9 cellular contexts compared by ENCODE assay signal in genomic region chr7:75663302-75663907, GRCh38.
DNase-seq lines count a peak whose midpoint lies in the region; ATAC-seq and TF ChIP-seq lines count a peak whose summit lies in the region.
"Had no signal": no experiment of that assay in that cellular context is flagged by ENCODE, and none has a peak within 500 bp of the region (broad histone marks: within the 10 kb centered on the region; RNA-seq: fewer than 3 reads in every experiment).

No MANE protein-coding gene starts in this region.

- no peaks in the 10 kb centered on the region for H3K36me3 Mint-ChIP-seq in CD4-positive, CD25-positive, alpha-beta regulatory T cell

- no peak overlapping the region for H3K4me3 ChIP-seq in CD4-positive, CD25-positive, alpha-beta regulatory T cell (ENCODE audit: low read depth, low read length)
- H3K4me3 ChIP-seq in PC-9, result no peak overlapping the region
- H3K4me3 ChIP-seq: gastroesophageal sphincter had no signal

- no peaks in the 10 kb centered on the region for H4K20me1 ChIP-seq in PC-9 (ENCODE audit: insufficient read depth)

- POLR2A ChIA-PET in PC-9 (lab: Charles Lee; ENCODE audit: unreplicated experiment), result no interaction called here

- no peak overlapping the region for H3K4me2 ChIP-seq in PC-9

- CTCF ChIA-PET in PC-9 (lab: Charles Lee), result no interaction called here

- intact Hi-C loops in PC-9 (cut with micrococcal nuclease; ENCODE audit: unreplicated experiment), result no loop called here

- H3K27me3 Mint-ChIP-seq in CD4-positive, CD25-positive, alpha-beta regulatory T cell, result no peaks in the 10 kb centered on the region

- BruUV-seq in PC-9 (replicated peaks; lab: Mats Ljungman, UMichigan), result no TSS peak

- no peaks in the 10 kb centered on the region for H3K79me2 ChIP-seq in PC-9 (ENCODE audit: low read depth)

- H3K4me1 Mint-ChIP-seq in CD4-positive, CD25-positive, alpha-beta regulatory T cell, result peaks cover 3 to 12% (median 8%) of the 10 kb centered on the region in 4 donors

- H3K9me2 ChIP-seq in PC-9 (ENCODE audit: insufficient read depth), result no peaks in the 10 kb centered on the region

- peak; percentile 8 to 23 for ATAC-seq in CD4-positive, CD25-positive, alpha-beta regulatory T cell (ENCODE audit: low read depth in 2 of 2)
- peak; percentile 32 for ATAC-seq in GM21367 (IDR thresholded peaks at IDR 0.05; ENCODE audit: unreplicated experiment)
- ATAC-seq in HG03095 (IDR thresholded peaks at IDR 0.05; ENCODE audit: unreplicated experiment), result peak; percentile 35
- ATAC-seq: gastroesophageal sphincter had no signal

- no peak for DNase-seq in CD4-positive, CD25-positive, alpha-beta regulatory T cell
- DNase-seq in cerebellum (ENCODE audit: low spot score), result peak; percentile 32
- no peak for DNase-seq in NCI-H146 (lab: John Stamatoyannopoulos, UW)
- DNase-seq in stimulated activated naive CD4-positive, alpha-beta T cell treated with Interleukin-2 at 50 U/mL for 16 hours (lab: John Stamatoyannopoulos, UW), result no peak
- no peak for DNase-seq in PC-9
- DNase-seq in activated CD4-positive, CD25-positive, alpha-beta regulatory T cell treated with anti-CD3 and anti-CD28 coated beads, Interleukin-2, amount 50 U/mL, for 72 hours, result no peak

- no peaks in the 10 kb centered on the region for H3K4me1 ChIP-seq in CD4-positive, CD25-positive, alpha-beta regulatory T cell (ENCODE audit: control insufficient read depth, insufficient read depth, low read length, poor library complexity, severe bottlenecking)
- H3K4me1 ChIP-seq in PC-9 (replicated peaks; ENCODE audit: insufficient read depth), result no peaks in the 10 kb centered on the region

- H3K9me3 Mint-ChIP-seq in CD4-positive, CD25-positive, alpha-beta regulatory T cell, result no peaks in the 10 kb centered on the region

- TF ChIP-seq CTCF in PC-9 (conservative IDR thresholded peaks at IDR 0.05), result no peak

- no peaks in the 10 kb centered on the region for H3K27me3 ChIP-seq in CD4-positive, CD25-positive, alpha-beta regulatory T cell (ENCODE audit: control insufficient read depth, insufficient read depth, low read length)
- H3K27me3 ChIP-seq in PC-9 (ENCODE audit: insufficient read depth, low read depth), result no peaks in the 10 kb centered on the region
- H3K27me3 ChIP-seq: gastroesophageal sphincter had no signal

- peak overlapping the region in 2 of 3 donors; percentile 13 to 84 for H3K27ac Mint-ChIP-seq in CD4-positive, CD25-positive, alpha-beta regulatory T cell

- no peaks in the 10 kb centered on the region for H3K36me3 ChIP-seq in CD4-positive, CD25-positive, alpha-beta regulatory T cell (ENCODE audit: control insufficient read depth, insufficient read depth, low read length)
- H3K36me3 ChIP-seq in PC-9 (ENCODE audit: low read depth), result no peaks in the 10 kb centered on the region
- H3K36me3 ChIP-seq: gastroesophageal sphincter had no signal

- no peaks in the 10 kb centered on the region for H3K9me3 ChIP-seq in CD4-positive, CD25-positive, alpha-beta regulatory T cell (ENCODE audit: control insufficient read depth in 2 of 2, low read length in 2 of 2)
- no peaks in the 10 kb centered on the region for H3K9me3 ChIP-seq in PC-9 (ENCODE audit: insufficient read depth, low read depth)
- H3K9me3 ChIP-seq: gastroesophageal sphincter had no signal

- H3F3A ChIP-seq in PC-9 (ENCODE audit: insufficient read depth, low read depth), result no peaks in the 10 kb centered on the region

- no peak overlapping the region for H2AFZ ChIP-seq in PC-9

- H3K4me3 Mint-ChIP-seq in CD4-positive, CD25-positive, alpha-beta regulatory T cell, result peak overlapping the region in 2 of 4 donors; percentile 18 to 28

- no peak overlapping the region for H3K27ac ChIP-seq in CD4-positive, CD25-positive, alpha-beta regulatory T cell (ENCODE audit: insufficient read depth, low read length, poor library complexity, severe bottlenecking)
- H3K27ac ChIP-seq in PC-9, result no peak overlapping the region
- H3K27ac ChIP-seq: gastroesophageal sphincter had no signal
